ENCODE assay signal across 8 cellular contexts in genomic region chr13:41222259-41222852, GRCh38. TPM values are rescaled to one million over a fixed set of nuclear protein-coding genes. Genes with fewer than 3 reads are reported as not detected.
A peak's percentile ranks its signal among the peaks of the same experiment; 100 is the strongest.
DNase-seq lines count a peak whose midpoint lies in the region; ATAC-seq and TF ChIP-seq lines count a peak whose summit lies in the region.

No MANE protein-coding gene starts in this region.

- no peaks in the 10 kb centered on the region for H3K9me3 Mint-ChIP-seq in activated CD8-positive, alpha-beta memory T cell treated with anti-CD3 and anti-CD28 coated beads, Interleukin-2, amount 10 ng/mL, durations not matched to agents 7 days and 5 days (ENCODE audit: low read depth)
- no peaks in the 10 kb centered on the region for H3K9me3 Mint-ChIP-seq in naive thymus-derived CD4-positive, alpha-beta T cell

- intact Hi-C loops in naive thymus-derived CD4-positive, alpha-beta T cell (cut with micrococcal nuclease): loop anchor here (1.0 to 2.0 kb wide), 6 partner anchors 88 to 1538 kb away; partner anchors contain the start of gene NAA16 (in 1 of the 2)

- H3K4me3 Mint-ChIP-seq in activated CD8-positive, alpha-beta memory T cell treated with anti-CD3 and anti-CD28 coated beads, Interleukin-2, amount 10 ng/mL, durations not matched to agents 7 days and 5 days: no peak overlapping the region
- H3K4me3 Mint-ChIP-seq in naive thymus-derived CD4-positive, alpha-beta T cell: no peak overlapping the region

- H3K27ac Mint-ChIP-seq in activated CD8-positive, alpha-beta memory T cell treated with anti-CD3 and anti-CD28 coated beads, Interleukin-2, amount 10 ng/mL, durations not matched to agents 7 days and 5 days: no peak overlapping the region
- H3K27ac Mint-ChIP-seq in naive thymus-derived CD4-positive, alpha-beta T cell: no peak overlapping the region

- H3K4me1 Mint-ChIP-seq in activated CD8-positive, alpha-beta memory T cell treated with anti-CD3 and anti-CD28 coated beads, Interleukin-2, amount 10 ng/mL, durations not matched to agents 7 days and 5 days: peaks cover 8% of the 10 kb centered on the region
- H3K4me1 Mint-ChIP-seq in naive thymus-derived CD4-positive, alpha-beta T cell: peaks cover 0 to 4% (median 0%) of the 10 kb centered on the region in 7 donors

- no peaks in the 10 kb centered on the region for H3K27me3 Mint-ChIP-seq in activated CD8-positive, alpha-beta memory T cell treated with anti-CD3 and anti-CD28 coated beads, Interleukin-2, amount 10 ng/mL, durations not matched to agents 7 days and 5 days
- no peaks in the 10 kb centered on the region for H3K27me3 Mint-ChIP-seq in naive thymus-derived CD4-positive, alpha-beta T cell

- H3K4me3 ChIP-seq in GM12865 (ENCODE audit: low read depth, low read length) (no peak overlapping the region), tibial nerve (no peak overlapping the region)
- H3K4me3 ChIP-seq in naive thymus-derived CD4-positive, alpha-beta T cell (ENCODE audit: low read length): no peak overlapping the region

- peaks cover 14% of the 10 kb centered on the region for H3K36me3 Mint-ChIP-seq in activated CD8-positive, alpha-beta memory T cell treated with anti-CD3 and anti-CD28 coated beads, Interleukin-2, amount 10 ng/mL, durations not matched to agents 7 days and 5 days
- peaks cover 0 to 38% (median 20%) of the 10 kb centered on the region in 5 donors for H3K36me3 Mint-ChIP-seq in naive thymus-derived CD4-positive, alpha-beta T cell

- H3K36me3 ChIP-seq in naive thymus-derived CD4-positive, alpha-beta T cell (ENCODE audit: control insufficient read depth in 2 of 3, insufficient read depth in 3 of 3, low read length in 3 of 3): peaks cover 0 to 10% (median 6%) of the 10 kb centered on the region in 3 experiments
- peaks cover 0 to 18% (median 0%) of the 10 kb centered on the region in 3 donors for H3K36me3 ChIP-seq in tibial nerve

- CTCF ChIA-PET in activated CD8-positive, alpha-beta memory T cell treated with anti-CD3 and anti-CD28 coated beads, Interleukin-2, amount 10 ng/mL, durations not matched to agents 7 days and 5 days (lab: Charles Lee): interaction anchor here (0.7 to 3.6 kb wide), 7 partner anchors 10 to 168 kb away, joined by 3 to 23 read pairs (median 3); partner anchors contain the start of gene KBTBD7
- CTCF ChIA-PET in naive thymus-derived CD4-positive, alpha-beta T cell (lab: Charles Lee): interaction anchor here (0.6 to 2.5 kb wide), 8 partner anchors 162 to 1537 kb away, joined by 3 to 7 read pairs (median 4); no protein-coding TSS in a partner anchor

- TF ChIP-seq EP300 in tibial nerve (IDR thresholded peaks at IDR 0.05): no peak

- H3K27me3 ChIP-seq in naive thymus-derived CD4-positive, alpha-beta T cell (ENCODE audit: control insufficient read depth in 2 of 2, insufficient read depth in 2 of 2, low read length in 2 of 2): no peaks in the 10 kb centered on the region
- no peaks in the 10 kb centered on the region for H3K27me3 ChIP-seq in tibial nerve

- TF ChIP-seq POLR2A in erythroblast (IDR thresholded peaks at IDR 0.05; ENCODE audit: low read length) (no peak), tibial nerve (IDR thresholded peaks at IDR 0.05) (no peak)

- POLR2A ChIA-PET in naive thymus-derived CD4-positive, alpha-beta T cell (lab: Charles Lee): interaction anchor here (0.6 kb wide), 1 partner anchor 1444 kb away, joined by 4 read pairs; no protein-coding TSS in a partner anchor

- no peaks in the 10 kb centered on the region for H3K4me1 ChIP-seq in naive thymus-derived CD4-positive, alpha-beta T cell (ENCODE audit: control insufficient read depth in 2 of 2, insufficient read depth in 2 of 2, low read length in 2 of 2)
- no peaks in the 10 kb centered on the region for H3K4me1 ChIP-seq in tibial nerve

- TF ChIP-seq CTCF in GM12865 (IDR thresholded peaks at IDR 0.05; ENCODE audit: insufficient read depth, low read depth, low read length, missing control alignments) (peak; percentile 65), tibial nerve (IDR thresholded peaks at IDR 0.05) (peak; percentile 60 to 78 (median 68))

- H3K27ac ChIP-seq in naive thymus-derived CD4-positive, alpha-beta T cell (ENCODE audit: low read depth, low read length): no peak overlapping the region
- no peak overlapping the region for H3K27ac ChIP-seq in tibial nerve

- WGBS in tibial nerve, 2 donors: 54 to 59% methylated on average over 6 of the region's 6 CpGs

- DNase-seq in 8988T (peak; percentile 22), GM12865 (ENCODE audit: low read depth) (peak; percentile 68), NCI-H82 treated with DMSO at 0.1 percent for 48 hours (lab: John Stamatoyannopoulos, UW; ENCODE audit: unreplicated experiment) (peak; percentile 53), erythroblast (lab: John Stamatoyannopoulos, UW) (peak; percentile 68 to 82), tibial nerve (ENCODE audit: low spot score in 2 of 2) (peak in 1 of 2 donors; percentile 77)
- DNase-seq in activated CD8-positive, alpha-beta memory T cell treated with anti-CD3 and anti-CD28 coated beads, Interleukin-2, amount 10 ng/mL, durations not matched to agents 7 days and 5 days: peak; percentile 68
- peak in 8 of 9 donors; percentile 32 to 61 (median 53) for DNase-seq in naive thymus-derived CD4-positive, alpha-beta T cell

- ATAC-seq in HG03066 (IDR thresholded peaks at IDR 0.05; ENCODE audit: low read depth, unreplicated experiment): peak; percentile 83
- ATAC-seq in activated CD8-positive, alpha-beta memory T cell treated with anti-CD3 and anti-CD28 coated beads, Interleukin-2, amount 10 ng/mL, durations not matched to agents 7 days and 5 days: peak; percentile 80
- peak; percentile 94 for ATAC-seq in naive thymus-derived CD4-positive, alpha-beta T cell

- no peaks in the 10 kb centered on the region for H3K9me3 ChIP-seq in naive thymus-derived CD4-positive, alpha-beta T cell (ENCODE audit: control insufficient read depth in 2 of 3, low read length in 3 of 3)
- H3K9me3 ChIP-seq in tibial nerve: no peaks in the 10 kb centered on the region

RNA-seq across cellular contexts. Expression of gene KBTBD7, which starts 28.0 kb away (rescaled TPM):
- 1 to 10 TPM; 6.5 to 7.6 TPM for total RNA-seq in activated CD8-positive, alpha-beta memory T cell treated with anti-CD3 and anti-CD28 coated beads, Interleukin-2, amount 10 ng/mL, durations not matched to agents 7 days and 5 days
- total RNA-seq in naive thymus-derived CD4-positive, alpha-beta T cell: 10 to 100 TPM in 3 of 5 experiments, 1 to 10 TPM in 2; 2.8 to 12.9 (median 11.5) TPM
- 10 to 100 TPM in 1 of 2 donors, 1 to 10 TPM in 1; 6.5 to 12.1 TPM for polyA plus RNA-seq in naive thymus-derived CD4-positive, alpha-beta T cell
- total RNA-seq in tibial nerve: 10 to 100 TPM in 2 of 4 donors, 1 to 10 TPM in 2; 4.5 to 11.1 (median 9.3) TPM

RNA-seq across cellular contexts. Expression of gene MTRF1, which starts 41.0 kb away (rescaled TPM):
- 10 to 100 TPM; 22.2 to 23.3 TPM for total RNA-seq in activated CD8-positive, alpha-beta memory T cell treated with anti-CD3 and anti-CD28 coated beads, Interleukin-2, amount 10 ng/mL, durations not matched to agents 7 days and 5 days
- total RNA-seq in naive thymus-derived CD4-positive, alpha-beta T cell: 10 to 100 TPM; 21.7 to 38.2 (median 30.9) TPM
- polyA plus RNA-seq in naive thymus-derived CD4-positive, alpha-beta T cell: 10 to 100 TPM; 11.8 to 16.6 TPM
- 10 to 100 TPM in 1 of 4 donors, 1 to 10 TPM in 3; 2.5 to 27.3 (median 7.3) TPM for total RNA-seq in tibial nerve
